20 cellular contexts compared by ENCODE assay signal in the genomic region with DNA sequence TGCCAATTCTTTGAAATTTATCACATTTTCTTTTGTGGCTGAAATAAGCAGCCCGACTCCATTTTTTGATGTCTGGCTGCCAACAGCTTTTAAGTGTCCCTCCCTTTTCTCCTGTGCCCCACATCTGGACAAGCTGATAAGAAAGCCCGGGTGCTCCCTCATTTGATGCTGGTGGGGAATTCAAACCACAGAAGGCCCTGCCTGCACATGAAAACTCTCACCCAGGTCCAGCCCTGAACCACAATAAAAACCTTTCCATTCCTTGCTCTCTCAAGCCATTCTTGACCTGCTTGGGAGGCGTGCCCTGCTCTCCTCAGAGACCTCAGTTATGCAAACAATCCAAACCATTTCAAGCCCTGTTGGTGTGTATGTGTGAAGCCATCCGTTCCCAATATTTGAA.
"Had no signal": no experiment of that assay in that cellular context is flagged by ENCODE, and none has a peak within 500 bp of the region (broad histone marks: within the 10 kb centered on the region; RNA-seq: fewer than 3 reads in every experiment).

No MANE protein-coding gene starts in this region.

- H2AFZ ChIP-seq: parathyroid adenoma had no signal

- DNase-seq: activated CD4-positive, alpha-beta memory T cell treated with anti-CD3 and anti-CD28 coated beads, Interleukin-2, amount 10 ng/mL, durations not matched to agents 7 days and 5 days; activated CD4-positive, alpha-beta T cell treated with anti-CD3 and anti-CD28 coated beads for 4 hours; activated effector memory CD4-positive, alpha-beta T cell treated with Interleukin-2 at 50 U/mL for 16 hours; activated T-cell treated with anti-CD3 and anti-CD28 coated beads, Interleukin-2, amount 50 U/mL, for 24 hours; adrenal gland; caudate nucleus; colonic mucosa; effector CD4-positive, alpha-beta T cell; foreskin fibroblast; glutamatergic neuron; mammary epithelial cell; naive thymus-derived CD4-positive, alpha-beta T cell; stimulated activated CD4-positive, alpha-beta T cell treated with anti-CD3 and anti-CD28 coated beads, Interleukin-15, amount 100 ng/mL, for 24 hours; stimulated activated CD4-positive, alpha-beta T cell treated with anti-CD3 and anti-CD28 coated beads, Interleukin-4, amount 100 ng/mL, for 1 hour; stimulated activated naive CD4-positive, alpha-beta T cell; WERI-Rb-1 had no signal

- H3K9me3 ChIP-seq: colonic mucosa had no signal

- H3K36me3 ChIP-seq: adrenal gland, colonic mucosa, tibial nerve, vagina, WERI-Rb-1 had no signal

- H3K27me3 ChIP-seq: adrenal gland, vagina had no signal

- H3K4me1 Mint-ChIP-seq: activated CD4-positive, alpha-beta memory T cell treated with anti-CD3 and anti-CD28 coated beads, Interleukin-2, amount 10 ng/mL, durations not matched to agents 7 days and 5 days; activated naive CD4-positive, alpha-beta T cell treated with anti-CD3 and anti-CD28 coated beads, Interleukin-2, amount 50 U/mL, for 24 hours; naive thymus-derived CD4-positive, alpha-beta T cell had no signal

- ATAC-seq: naive thymus-derived CD4-positive, alpha-beta T cell had no signal

- H3K27ac Mint-ChIP-seq: activated CD4-positive, alpha-beta memory T cell treated with anti-CD3 and anti-CD28 coated beads, Interleukin-2, amount 10 ng/mL, durations not matched to agents 7 days and 5 days; activated naive CD4-positive, alpha-beta T cell treated with anti-CD3 and anti-CD28 coated beads, Interleukin-2, amount 50 U/mL, for 24 hours; activated T-cell treated with anti-CD3 and anti-CD28 coated beads, Interleukin-2, amount 50 U/mL, for 24 hours had no signal

- H3K79me2 ChIP-seq: parathyroid adenoma had no signal

- H3K4me3 Mint-ChIP-seq: activated CD4-positive, alpha-beta memory T cell treated with anti-CD3 and anti-CD28 coated beads, Interleukin-2, amount 10 ng/mL, durations not matched to agents 7 days and 5 days; activated naive CD4-positive, alpha-beta T cell treated with anti-CD3 and anti-CD28 coated beads, Interleukin-2, amount 50 U/mL, for 24 hours; activated T-cell treated with anti-CD3 and anti-CD28 coated beads, Interleukin-2, amount 50 U/mL, for 24 hours; naive thymus-derived CD4-positive, alpha-beta T cell had no signal

- H3K27ac ChIP-seq: adrenal gland, colonic mucosa, parathyroid adenoma, tibial nerve, vagina, WERI-Rb-1 had no signal

- H3K4me1 ChIP-seq: adrenal gland, colonic mucosa, parathyroid adenoma, tibial nerve, vagina had no signal

- H3K4me3 ChIP-seq: adrenal gland, colonic mucosa, tibial nerve, vagina had no signal
